In the genomic region with DNA sequence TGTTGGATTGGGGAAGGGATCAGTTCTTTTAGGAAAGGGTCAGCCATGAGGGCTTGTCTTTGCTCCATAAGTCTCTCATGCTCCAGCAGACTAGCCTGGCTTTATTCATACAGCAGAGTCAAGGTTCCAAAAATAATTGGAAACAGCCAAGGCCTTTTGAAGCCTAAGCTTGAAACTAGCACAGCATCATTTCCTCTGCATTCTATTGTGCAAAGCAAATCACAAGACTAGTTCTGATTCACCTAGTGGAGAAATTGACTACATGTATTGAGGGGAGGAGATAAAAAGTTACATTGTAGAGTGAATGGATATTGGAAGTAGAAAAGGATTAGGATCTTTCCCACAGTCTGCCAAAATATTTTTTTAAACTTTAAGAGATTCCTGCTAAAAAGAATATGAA, we compare ENCODE assay signal across 12 cellular contexts.
"Had no signal": no experiment of that assay in that cellular context is flagged by ENCODE, and none has a peak within 500 bp of the region (broad histone marks: within the 10 kb centered on the region; RNA-seq: fewer than 3 reads in every experiment).

No MANE protein-coding gene starts in this region.

- H3K27ac Mint-ChIP-seq: activated CD4-positive, alpha-beta T cell treated with anti-CD3 and anti-CD28 coated beads, Interleukin-2, amount 10 ng/mL, durations not matched to agents 7 days and 5 days; activated naive CD4-positive, alpha-beta T cell treated with anti-CD3 and anti-CD28 coated beads, Interleukin-2, amount 50 U/mL, for 72 hours; effector memory CD8-positive, alpha-beta T cell; stimulated activated naive B cell treated with anti-CD40 and anti-IgM and Interleukin-4, amounts not matched to agents 10 μg/mL and 1 μg/mL and 100 μg/mL, for 72 hours; T-helper 1 cell treated with Interleukin-12 subunit alpha and Interleukin-12 subunit beta and Interleukin-4 antibody, amounts not matched to agents 30 μg/mL and 1 μg/mL, for 36 hours had no signal

- H3K36me3 ChIP-seq: gastroesophageal sphincter, heart left ventricle, thyroid gland had no signal

- H3K27me3 Mint-ChIP-seq: activated CD4-positive, alpha-beta T cell treated with anti-CD3 and anti-CD28 coated beads, Interleukin-2, amount 10 ng/mL, durations not matched to agents 7 days and 5 days; effector memory CD8-positive, alpha-beta T cell; stimulated activated naive B cell treated with anti-CD40 and anti-IgM and Interleukin-4, amounts not matched to agents 10 μg/mL and 1 μg/mL and 100 μg/mL, for 72 hours had no signal

- H3K36me3 Mint-ChIP-seq: activated naive CD4-positive, alpha-beta T cell treated with anti-CD3 and anti-CD28 coated beads, Interleukin-2, amount 50 U/mL, for 72 hours; stimulated activated naive B cell treated with anti-CD40 and anti-IgM and Interleukin-4, amounts not matched to agents 10 μg/mL and 1 μg/mL and 100 μg/mL, for 72 hours had no signal

- ATAC-seq: activated naive CD4-positive, alpha-beta T cell treated with anti-CD3 and anti-CD28 coated beads, Interleukin-2, amount 50 U/mL, for 72 hours; effector memory CD8-positive, alpha-beta T cell; gastroesophageal sphincter; heart left ventricle; left ventricle myocardium superior; stimulated activated naive B cell treated with anti-CD40 and anti-IgM and Interleukin-4, amounts not matched to agents 10 μg/mL and 1 μg/mL and 100 μg/mL, for 72 hours had no signal

- H3K4me1 ChIP-seq: gastroesophageal sphincter, heart left ventricle, thyroid gland had no signal

- H3K4me1 Mint-ChIP-seq: activated CD4-positive, alpha-beta T cell treated with anti-CD3 and anti-CD28 coated beads, Interleukin-2, amount 10 ng/mL, durations not matched to agents 7 days and 5 days; stimulated activated naive B cell treated with anti-CD40 and anti-IgM and Interleukin-4, amounts not matched to agents 10 μg/mL and 1 μg/mL and 100 μg/mL, for 72 hours had no signal

- H3K9me3 Mint-ChIP-seq: activated CD4-positive, alpha-beta T cell treated with anti-CD3 and anti-CD28 coated beads, Interleukin-2, amount 10 ng/mL, durations not matched to agents 7 days and 5 days; T-helper 1 cell treated with Interleukin-12 subunit alpha and Interleukin-12 subunit beta and Interleukin-4 antibody, amounts not matched to agents 30 μg/mL and 1 μg/mL, for 36 hours had no signal

- H3K9me3 ChIP-seq: gastroesophageal sphincter, thyroid gland had no signal

- H3K27me3 ChIP-seq: gastroesophageal sphincter, heart left ventricle, thyroid gland had no signal

- H3K4me3 ChIP-seq: gastroesophageal sphincter, heart left ventricle, thyroid gland had no signal

- H3K4me3 Mint-ChIP-seq: activated CD4-positive, alpha-beta T cell treated with anti-CD3 and anti-CD28 coated beads, Interleukin-2, amount 10 ng/mL, durations not matched to agents 7 days and 5 days; effector memory CD8-positive, alpha-beta T cell; stimulated activated naive B cell treated with anti-CD40 and anti-IgM and Interleukin-4, amounts not matched to agents 10 μg/mL and 1 μg/mL and 100 μg/mL, for 72 hours; T-helper 1 cell treated with Interleukin-12 subunit alpha and Interleukin-12 subunit beta and Interleukin-4 antibody, amounts not matched to agents 30 μg/mL and 1 μg/mL, for 36 hours had no signal

- H3K27ac ChIP-seq: gastroesophageal sphincter, heart left ventricle, thyroid gland had no signal

- DNase-seq: activated CD4-positive, alpha-beta T cell treated with anti-CD3 and anti-CD28 coated beads, Interleukin-2, amount 10 ng/mL, durations not matched to agents 7 days and 5 days; activated gamma-delta T cell; effector memory CD8-positive, alpha-beta T cell; heart left ventricle; kidney glomerular epithelial cell; left ventricle myocardium superior; occipital lobe; stimulated activated naive B cell treated with anti-CD40 and anti-IgM and Interleukin-4, amounts not matched to agents 10 μg/mL and 1 μg/mL and 100 μg/mL, for 72 hours; thyroid gland had no signal
